8 cellular contexts compared by ENCODE assay signal in genomic region chr2:71157124-71157802, GRCh38. TPM values are rescaled to one million over a fixed set of nuclear protein-coding genes. Genes with fewer than 3 reads are reported as not detected.
DNase-seq lines count a peak whose midpoint lies in the region; ATAC-seq and TF ChIP-seq lines count a peak whose summit lies in the region.

No MANE protein-coding gene starts in this region.

- H3K4me3 Mint-ChIP-seq in activated naive CD4-positive, alpha-beta T cell treated with anti-CD3 and anti-CD28 coated beads for 36 hours: no peak overlapping the region
- no peak overlapping the region for H3K4me3 Mint-ChIP-seq in progenitor cell of endocrine pancreas (ENCODE audit: low read depth)

- in situ Hi-C loops in Panc1 (cut with HindIII; ENCODE audit: low pct_unique_long_range_greater_than_20kb, low sequenced_read_pairs): no loop called here

- TF ChIP-seq CTCF in HFF-Myc (IDR thresholded peaks at IDR 0.05; ENCODE audit: low read depth, low read length, missing control alignments) (peak; percentile 66), Panc1 (IDR thresholded peaks at IDR 0.05) (peak; percentile 87), progenitor cell of endocrine pancreas (IDR thresholded peaks at IDR 0.05; ENCODE audit: unreplicated experiment) (peak; percentile 75)

- H3K4me3 ChIP-seq in HFF-Myc (replicated peaks; ENCODE audit: low read depth, low read length) (no peak overlapping the region), Panc1 (ENCODE audit: low read depth in 2 of 2, low read length in 2 of 2) (peak overlapping the region; percentile 4 to 27; a peak in 3 of 4 replicates)

- H3K36me3 ChIP-seq in Panc1 (ENCODE audit: control insufficient read depth, insufficient read depth, low read length): no peaks in the 10 kb centered on the region

- no peaks in the 10 kb centered on the region for H3K9me3 Mint-ChIP-seq in activated naive CD4-positive, alpha-beta T cell treated with anti-CD3 and anti-CD28 coated beads for 36 hours
- no peaks in the 10 kb centered on the region for H3K9me3 Mint-ChIP-seq in progenitor cell of endocrine pancreas (ENCODE audit: low read depth)

- no peaks in the 10 kb centered on the region for H3K9me3 ChIP-seq in Panc1 (ENCODE audit: control insufficient read depth, insufficient read depth, low read depth, low read length)

- H3K4me1 Mint-ChIP-seq in activated naive CD4-positive, alpha-beta T cell treated with anti-CD3 and anti-CD28 coated beads for 36 hours (ENCODE audit: low read depth): peaks cover 2% of the 10 kb centered on the region
- H3K4me1 Mint-ChIP-seq in progenitor cell of endocrine pancreas (ENCODE audit: low read depth): no peaks in the 10 kb centered on the region

- H3K27me3 ChIP-seq in Panc1 (ENCODE audit: control insufficient read depth, insufficient read depth, low read length): peaks cover 2% of the 10 kb centered on the region; the same call in 1 of the 2 replicates

- DNase-seq in COR-L47 (lab: John Stamatoyannopoulos, UW) (peak; percentile 35), HFF-Myc (ENCODE audit: extremely low read depth, low read depth) (no peak), Panc1 (ENCODE audit: low read depth, low spot score) (peak; percentile 10), Right ventricle myocardium superior (peak; percentile 57), progenitor cell of endocrine pancreas (ENCODE audit: low spot score, unreplicated experiment) (peak; percentile 65), ureter (ENCODE audit: low spot score) (peak; percentile 43)
- peak; percentile 65 for DNase-seq in activated naive CD4-positive, alpha-beta T cell treated with anti-CD3 and anti-CD28 coated beads for 36 hours

- H3K27ac ChIP-seq in Panc1 (ENCODE audit: low read length): no peak overlapping the region

- no TSS peak for BruUV-seq in Panc1 (replicated peaks; lab: Mats Ljungman, UMichigan)

- no peaks in the 10 kb centered on the region for H3K4me1 ChIP-seq in Panc1 (ENCODE audit: control insufficient read depth, insufficient read depth, low read length)

- no peak overlapping the region for H3K27ac Mint-ChIP-seq in activated naive CD4-positive, alpha-beta T cell treated with anti-CD3 and anti-CD28 coated beads for 36 hours
- no peak overlapping the region for H3K27ac Mint-ChIP-seq in progenitor cell of endocrine pancreas

- no peaks in the 10 kb centered on the region for H3K36me3 Mint-ChIP-seq in activated naive CD4-positive, alpha-beta T cell treated with anti-CD3 and anti-CD28 coated beads for 36 hours (ENCODE audit: low read depth)
- no peaks in the 10 kb centered on the region for H3K36me3 Mint-ChIP-seq in progenitor cell of endocrine pancreas (ENCODE audit: insufficient read depth)

- ATAC-seq in Panc1: peak; percentile 81
- ATAC-seq in Right ventricle myocardium superior (ENCODE audit: poor library complexity): peak; percentile 85
- ATAC-seq in HG03045 (IDR thresholded peaks at IDR 0.05; ENCODE audit: unreplicated experiment): no peak

- H3K27me3 Mint-ChIP-seq in activated naive CD4-positive, alpha-beta T cell treated with anti-CD3 and anti-CD28 coated beads for 36 hours (ENCODE audit: low read depth): no peaks in the 10 kb centered on the region
- H3K27me3 Mint-ChIP-seq in progenitor cell of endocrine pancreas: peaks cover 25% of the 10 kb centered on the region

- CTCF ChIA-PET in Panc1 (lab: Charles Lee): interaction anchor here (0.7 to 1.1 kb wide), 2 partner anchors 56 to 208 kb away, joined by 3 to 4 read pairs; no protein-coding TSS in a partner anchor
- CTCF ChIA-PET in activated naive CD4-positive, alpha-beta T cell treated with anti-CD3 and anti-CD28 coated beads for 36 hours (lab: Charles Lee): interaction anchor here (0.7 to 2.4 kb wide), 13 partner anchors 8 to 357 kb away, joined by 3 to 14 read pairs (median 3); no protein-coding TSS in a partner anchor

- POLR2A ChIA-PET in Panc1 (lab: Charles Lee): interaction anchor here (0.9 kb wide), 1 partner anchor 15 kb away, joined by 4 read pairs; no protein-coding TSS in a partner anchor

- intact Hi-C loops in Panc1 (cut with micrococcal nuclease; ENCODE audit: unreplicated experiment) (no loop called here), Right ventricle myocardium superior (cut with DNase I) (no loop called here)
- intact Hi-C loops in activated naive CD4-positive, alpha-beta T cell treated with anti-CD3 and anti-CD28 coated beads for 36 hours (cut with micrococcal nuclease): loop anchor here (1.0 to 5.0 kb wide), 3 partner anchors 120 to 353 kb away; no protein-coding TSS in a partner anchor

RNA-seq across cellular contexts. Expression of gene MPHOSPH10, which starts 26.8 kb away (rescaled TPM):
- 34.1 TPM for total RNA-seq in Panc1 (2021; ENCODE audit: unreplicated experiment)
- 20.8 TPM for polyA plus RNA-seq in Panc1 (2012; ENCODE audit: insufficient read length)
- total RNA-seq in activated naive CD4-positive, alpha-beta T cell treated with anti-CD3 and anti-CD28 coated beads for 36 hours: 10 to 100 TPM; 27.0 to 32.3 TPM
- 21.0 TPM for total RNA-seq in Right ventricle myocardium superior
- 55.4 and 69.2 TPM in 2 replicates for total RNA-seq in progenitor cell of endocrine pancreas
- 54.0 TPM for total RNA-seq in ureter

RNA-seq across cellular contexts. Expression of gene MCEE, which starts 27.2 kb away (rescaled TPM):
- total RNA-seq in Panc1 (2021; ENCODE audit: unreplicated experiment) (4.8 TPM), Right ventricle myocardium superior (38.3 TPM), progenitor cell of endocrine pancreas (14.4 and 15.2 TPM in 2 replicates), ureter (26.3 TPM)
- 3.4 TPM for polyA plus RNA-seq in Panc1 (2012; ENCODE audit: insufficient read length)
- 10 to 100 TPM; 14.0 to 15.8 TPM for total RNA-seq in activated naive CD4-positive, alpha-beta T cell treated with anti-CD3 and anti-CD28 coated beads for 36 hours
